ENCODE assay signal across 15 cellular contexts in the genomic region with DNA sequence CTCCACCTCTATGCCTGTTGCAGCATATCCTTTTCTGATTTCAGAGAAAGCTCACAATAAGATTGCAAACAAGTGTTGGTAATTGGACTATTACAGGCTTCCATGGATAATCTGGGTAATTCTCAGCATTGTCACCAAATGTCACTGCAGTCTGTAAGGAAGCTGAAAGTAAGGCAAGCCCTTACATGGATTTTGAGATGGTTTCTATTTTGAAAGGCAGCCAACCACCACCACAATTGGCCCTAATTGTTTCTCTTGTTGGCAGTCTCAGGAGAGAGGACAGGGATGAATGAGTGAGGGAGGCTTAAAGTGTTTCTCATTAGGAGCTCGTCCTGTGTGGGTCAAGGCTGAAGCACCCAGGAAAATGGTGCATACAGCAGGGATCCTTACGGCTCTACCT.
DNase-seq lines count a peak whose midpoint lies in the region; ATAC-seq lines count a peak whose summit lies in the region.
"Had no signal": no experiment of that assay in that cellular context is flagged by ENCODE, and none has a peak within 500 bp of the region (broad histone marks: within the 10 kb centered on the region; RNA-seq: fewer than 3 reads in every experiment).

No MANE protein-coding gene starts in this region.

- H3K36me3 ChIP-seq in neuronal stem cell (replicated peaks in 1 of 2; ENCODE audit: control insufficient read depth in 2 of 2, insufficient read depth in 2 of 2, low read length in 2 of 2): no peaks in the 10 kb centered on the region
- H3K36me3 ChIP-seq: SJSA1, thyroid gland had no signal

- H3K9ac ChIP-seq in neuronal stem cell (ENCODE audit: low read depth, low read length, poor library complexity): no peak overlapping the region

- H2BK5ac ChIP-seq in neuronal stem cell (ENCODE audit: low read length): no peak overlapping the region

- H3K18ac ChIP-seq in neuronal stem cell (ENCODE audit: low read length): no peak overlapping the region

- H3K4me3 ChIP-seq in neuronal stem cell (ENCODE audit: low read length in 2 of 2): no peak overlapping the region
- H3K4me3 ChIP-seq: SJSA1, thyroid gland had no signal

- H4K91ac ChIP-seq in neuronal stem cell (ENCODE audit: low read depth, low read length, poor library complexity): no peak overlapping the region

- H3K14ac ChIP-seq in neuronal stem cell (ENCODE audit: low read length): no peak overlapping the region

- no peak for ATAC-seq in left ventricle myocardium superior

- no peak overlapping the region for H3K4ac ChIP-seq in neuronal stem cell (ENCODE audit: low read length)

- peak overlapping the region; percentile 78 for H2AFZ ChIP-seq in neuronal stem cell (ENCODE audit: low read length)

- peaks cover 3 to 9% of the 10 kb centered on the region in 2 donors for H3K4me1 ChIP-seq in neuronal stem cell (ENCODE audit: control insufficient read depth in 2 of 2, insufficient read depth in 1 of 2, low read depth in 1 of 2, low read length in 2 of 2)
- H3K4me1 ChIP-seq: SJSA1, thyroid gland had no signal

- H2BK15ac ChIP-seq in neuronal stem cell (ENCODE audit: low read length): no peak overlapping the region

- H2BK12ac ChIP-seq in neuronal stem cell (ENCODE audit: low read length): no peak overlapping the region

- no peak overlapping the region for H2AK5ac ChIP-seq in neuronal stem cell (ENCODE audit: low read depth, low read length)

- no peaks in the 10 kb centered on the region for H3K9me3 ChIP-seq in neuronal stem cell (replicated peaks in 1 of 2; ENCODE audit: control insufficient read depth in 2 of 2, insufficient read depth in 1 of 2, low read depth in 1 of 2, low read length in 2 of 2)
- H3K9me3 ChIP-seq: SJSA1, thyroid gland had no signal

- peak overlapping the region; percentile 50 for H3K27ac ChIP-seq in neuronal stem cell (replicated peaks; ENCODE audit: low read length)
- H3K27ac ChIP-seq: SJSA1, thyroid gland had no signal

- H3K79me1 ChIP-seq in neuronal stem cell (ENCODE audit: low read depth, low read length): no peaks in the 10 kb centered on the region

- WGBS in neuronal stem cell (ENCODE audit: extremely low coverage in 2 of 2, insufficient read length in 2 of 2, insufficient replicate concordance in 1 of 2), 2 donors: no CpG with 5 or more reads among the region's 2 CpGs

- no peak overlapping the region for H4K8ac ChIP-seq in neuronal stem cell (ENCODE audit: low read depth, low read length)

- DNase-seq in G401 (ENCODE audit: low spot score): peak; percentile 12
- peak; percentile 56 to 83 for DNase-seq in NCI-H2081 (lab: John Stamatoyannopoulos, UW)
- DNase-seq in RPMI8226: peak; percentile 67
- DNase-seq in neuronal stem cell (ENCODE audit: low spot score): peak; percentile 59
- DNase-seq in left ventricle myocardium superior: no peak
- no peak for DNase-seq in activated CD8-positive, alpha-beta memory T cell treated with anti-CD3 and anti-CD28 coated beads, Interleukin-2, amount 50 U/mL, for 48 hours
- no peak for DNase-seq in activated naive CD4-positive, alpha-beta T cell treated with anti-CD3 and anti-CD28 coated beads, Interleukin-2, amount 50 U/mL, for 16 hours
- DNase-seq in SIG-M5 treated with dmso at 0.1 percent for 504 hours (lab: John Stamatoyannopoulos, UW; ENCODE audit: unreplicated experiment): no peak
- DNase-seq: activated T-cell treated with anti-CD3 and anti-CD28 coated beads for 4 hours; CD4-positive, alpha-beta memory T cell; dorsolateral prefrontal cortex; foreskin melanocyte; NCI-H226 had no signal

- intact Hi-C loops in left ventricle myocardium superior (cut with micrococcal nuclease): no loop called here

- H3K27me3 ChIP-seq in neuronal stem cell (ENCODE audit: control insufficient read depth in 3 of 3, insufficient read depth in 3 of 3, low read depth in 1 of 3, low read length in 3 of 3): no peaks in the 10 kb centered on the region
- H3K27me3 ChIP-seq: dorsolateral prefrontal cortex, SJSA1, thyroid gland had no signal

- no peak overlapping the region for H3K23ac ChIP-seq in neuronal stem cell (ENCODE audit: low read depth, low read length, poor library complexity)

- in situ Hi-C loops in G401 (cut with HindIII; ENCODE audit: low sequenced_read_pairs): no loop called here

- no peak overlapping the region for H2BK120ac ChIP-seq in neuronal stem cell (ENCODE audit: low read depth, low read length)

- no peak overlapping the region for H3K4me2 ChIP-seq in neuronal stem cell (ENCODE audit: insufficient read depth, low read length, poor library complexity, severe bottlenecking)

Comparison
In these comparisons a context has a peak if more than half of its experiments do, and no peak if none do; other contexts are left out.
1. DNase-seq: peak in G401 (single experiment), NCI-H2081 (2 of 2), RPMI8226 (single experiment) and neuronal stem cell (single experiment); none in left ventricle myocardium superior (single experiment), activated CD8-positive, alpha-beta memory T cell treated with anti-CD3 and anti-CD28 coated beads, Interleukin-2, amount 50 U/mL, for 48 hours (single experiment), activated naive CD4-positive, alpha-beta T cell treated with anti-CD3 and anti-CD28 coated beads, Interleukin-2, amount 50 U/mL, for 16 hours (single experiment) and SIG-M5 treated with dmso at 0.1 percent for 504 hours (single experiment).